1 cellular context compared by ENCODE assay signal in the genomic region with DNA sequence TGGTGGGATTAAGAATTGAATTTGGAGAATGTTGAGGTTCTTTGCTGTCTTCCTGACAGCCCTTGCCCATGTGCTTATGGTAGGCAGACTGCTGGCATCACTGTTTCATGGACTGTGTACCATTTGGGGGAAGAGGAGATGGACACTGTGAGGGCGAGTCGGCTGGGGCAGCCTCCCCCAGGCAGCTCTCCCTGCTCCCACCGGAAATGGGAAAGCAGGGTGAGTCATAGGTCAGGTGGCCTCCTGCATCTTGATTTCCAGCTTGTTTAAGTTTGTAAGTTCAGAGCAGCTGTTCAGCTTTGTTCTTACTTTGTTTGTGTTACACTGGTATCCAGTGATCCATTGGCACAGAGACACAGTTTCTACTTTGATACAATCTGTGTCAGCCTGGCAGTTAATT.
TF ChIP-seq lines count a peak whose summit lies in the region.

No MANE protein-coding gene starts in this region.

TF ChIP-seq in SK-N-SH, 30 proteins besides CTCF, POLR2A, EP300 and RAD21 (continued from another document):
- TF ChIP-seq NFIC (IDR thresholded peaks at IDR 0.05; ENCODE audit: borderline replicate concordance) = peak; percentile 45; the same call in 1 of the 2 replicates
- TF ChIP-seq, protein P1, sequence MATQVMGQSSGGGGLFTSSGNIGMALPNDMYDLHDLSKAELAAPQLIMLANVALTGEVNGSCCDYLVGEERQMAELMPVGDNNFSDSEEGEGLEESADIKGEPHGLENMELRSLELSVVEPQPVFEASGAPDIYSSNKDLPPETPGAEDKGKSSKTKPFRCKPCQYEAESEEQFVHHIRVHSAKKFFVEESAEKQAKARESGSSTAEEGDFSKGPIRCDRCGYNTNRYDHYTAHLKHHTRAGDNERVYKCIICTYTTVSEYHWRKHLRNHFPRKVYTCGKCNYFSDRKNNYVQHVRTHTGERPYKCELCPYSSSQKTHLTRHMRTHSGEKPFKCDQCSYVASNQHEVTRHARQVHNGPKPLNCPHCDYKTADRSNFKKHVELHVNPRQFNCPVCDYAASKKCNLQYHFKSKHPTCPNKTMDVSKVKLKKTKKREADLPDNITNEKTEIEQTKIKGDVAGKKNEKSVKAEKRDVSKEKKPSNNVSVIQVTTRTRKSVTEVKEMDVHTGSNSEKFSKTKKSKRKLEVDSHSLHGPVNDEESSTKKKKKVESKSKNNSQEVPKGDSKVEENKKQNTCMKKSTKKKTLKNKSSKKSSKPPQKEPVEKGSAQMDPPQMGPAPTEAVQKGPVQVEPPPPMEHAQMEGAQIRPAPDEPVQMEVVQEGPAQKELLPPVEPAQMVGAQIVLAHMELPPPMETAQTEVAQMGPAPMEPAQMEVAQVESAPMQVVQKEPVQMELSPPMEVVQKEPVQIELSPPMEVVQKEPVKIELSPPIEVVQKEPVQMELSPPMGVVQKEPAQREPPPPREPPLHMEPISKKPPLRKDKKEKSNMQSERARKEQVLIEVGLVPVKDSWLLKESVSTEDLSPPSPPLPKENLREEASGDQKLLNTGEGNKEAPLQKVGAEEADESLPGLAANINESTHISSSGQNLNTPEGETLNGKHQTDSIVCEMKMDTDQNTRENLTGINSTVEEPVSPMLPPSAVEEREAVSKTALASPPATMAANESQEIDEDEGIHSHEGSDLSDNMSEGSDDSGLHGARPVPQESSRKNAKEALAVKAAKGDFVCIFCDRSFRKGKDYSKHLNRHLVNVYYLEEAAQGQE (IDR thresholded peaks at IDR 0.05; ENCODE audit: low read depth, low read length) = no peak
- TF ChIP-seq, protein P2, sequence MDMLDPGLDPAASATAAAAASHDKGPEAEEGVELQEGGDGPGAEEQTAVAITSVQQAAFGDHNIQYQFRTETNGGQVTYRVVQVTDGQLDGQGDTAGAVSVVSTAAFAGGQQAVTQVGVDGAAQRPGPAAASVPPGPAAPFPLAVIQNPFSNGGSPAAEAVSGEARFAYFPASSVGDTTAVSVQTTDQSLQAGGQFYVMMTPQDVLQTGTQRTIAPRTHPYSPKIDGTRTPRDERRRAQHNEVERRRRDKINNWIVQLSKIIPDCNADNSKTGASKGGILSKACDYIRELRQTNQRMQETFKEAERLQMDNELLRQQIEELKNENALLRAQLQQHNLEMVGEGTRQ (IDR thresholded peaks at IDR 0.05; ENCODE audit: borderline replicate concordance, low read depth, low read length) = no peak
- no peak for TF ChIP-seq GATA2 (CRISPR knock-in tag; IDR thresholded peaks at IDR 0.05)
- no peak for TF ChIP-seq SIN3A (IDR thresholded peaks at IDR 0.05; ENCODE audit: borderline replicate concordance, low read depth, low read length)
- no peak for TF ChIP-seq MEF2A (IDR thresholded peaks at IDR 0.05; ENCODE audit: borderline replicate concordance, low read depth)
- peak; percentile 28; the same call in 1 of the 2 replicates for TF ChIP-seq POLR2AphosphoS5 (IDR thresholded peaks at IDR 0.05; ENCODE audit: low read depth, low read length)
- TF ChIP-seq EZH2phosphoT487 (IDR thresholded peaks at IDR 0.05; ENCODE audit: borderline replicate concordance, low read depth) = no peak
- no peak for TF ChIP-seq TEAD4 (IDR thresholded peaks at IDR 0.05; ENCODE audit: borderline replicate concordance, insufficient read depth)
- TF ChIP-seq NRF1 (IDR thresholded peaks at IDR 0.05; ENCODE audit: low read depth, low read length) = no peak
- TF ChIP-seq, protein P3, sequence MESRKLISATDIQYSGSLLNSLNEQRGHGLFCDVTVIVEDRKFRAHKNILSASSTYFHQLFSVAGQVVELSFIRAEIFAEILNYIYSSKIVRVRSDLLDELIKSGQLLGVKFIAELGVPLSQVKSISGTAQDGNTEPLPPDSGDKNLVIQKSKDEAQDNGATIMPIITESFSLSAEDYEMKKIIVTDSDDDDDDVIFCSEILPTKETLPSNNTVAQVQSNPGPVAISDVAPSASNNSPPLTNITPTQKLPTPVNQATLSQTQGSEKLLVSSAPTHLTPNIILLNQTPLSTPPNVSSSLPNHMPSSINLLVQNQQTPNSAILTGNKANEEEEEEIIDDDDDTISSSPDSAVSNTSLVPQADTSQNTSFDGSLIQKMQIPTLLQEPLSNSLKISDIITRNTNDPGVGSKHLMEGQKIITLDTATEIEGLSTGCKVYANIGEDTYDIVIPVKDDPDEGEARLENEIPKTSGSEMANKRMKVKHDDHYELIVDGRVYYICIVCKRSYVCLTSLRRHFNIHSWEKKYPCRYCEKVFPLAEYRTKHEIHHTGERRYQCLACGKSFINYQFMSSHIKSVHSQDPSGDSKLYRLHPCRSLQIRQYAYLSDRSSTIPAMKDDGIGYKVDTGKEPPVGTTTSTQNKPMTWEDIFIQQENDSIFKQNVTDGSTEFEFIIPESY (IDR thresholded peaks at IDR 0.05; ENCODE audit: borderline replicate concordance, low read depth) = no peak
- no peak for TF ChIP-seq RFX5 (IDR thresholded peaks at IDR 0.05; ENCODE audit: low read length)
